Comparison of ENCODE assay signal across 24 cellular contexts in the genomic region with DNA sequence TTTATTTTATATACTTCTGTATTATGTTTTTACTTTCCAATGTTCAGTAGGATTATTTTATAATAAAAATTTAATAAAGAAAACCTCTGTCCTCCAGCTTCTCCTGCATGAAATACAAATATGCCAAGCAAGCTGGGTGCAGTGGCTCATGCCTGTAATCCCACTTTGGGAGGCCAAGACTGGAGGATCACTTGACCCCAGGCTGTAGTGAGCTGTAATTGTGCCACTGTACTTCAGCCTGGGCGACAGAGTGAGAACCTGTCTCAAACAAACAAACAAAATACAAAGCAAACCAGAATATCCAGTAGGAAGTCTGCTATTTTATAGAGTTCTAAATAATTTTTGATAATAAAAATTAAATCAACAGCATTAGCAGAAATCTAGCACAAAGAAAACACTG.
"Had no signal": no experiment of that assay in that cellular context is flagged by ENCODE, and none has a peak within 500 bp of the region (broad histone marks: within the 10 kb centered on the region; RNA-seq: fewer than 3 reads in every experiment).

No MANE protein-coding gene starts in this region.

- ATAC-seq: activated CD4-positive, CD25-positive, alpha-beta regulatory T cell treated with anti-CD3 and anti-CD28 coated beads, Interleukin-2, amount 50 U/mL, for 24 hours; activated CD8-positive, alpha-beta T cell treated with anti-CD3 and anti-CD28 coated beads, Interleukin-2, amount 10 ng/mL, durations not matched to agents 7 days and 5 days had no signal

- H3K27ac ChIP-seq: adrenal gland, breast epithelium, colonic mucosa, KMS-11, Peyer's patch, RWPE1, SJSA1 had no signal

- DNase-seq: activated CD4-positive, alpha-beta T cell treated with anti-CD3 and anti-CD28 coated beads for 48 hours; activated CD4-positive, alpha-beta T cell treated with anti-CD3 and anti-CD28 coated beads, Interleukin-2, amount 50 U/mL, for 4 hours; activated CD8-positive, alpha-beta memory T cell treated with anti-CD3 and anti-CD28 coated beads, Interleukin-2, amount 50 U/mL, for 48 hours; activated CD8-positive, alpha-beta T cell treated with anti-CD3 and anti-CD28 coated beads, Interleukin-2, amount 10 ng/mL, durations not matched to agents 7 days and 5 days; activated naive CD4-positive, alpha-beta T cell treated with anti-CD3 and anti-CD28 coated beads, Interleukin-2, amount 50 U/mL, for 16 hours; activated naive CD8-positive, alpha-beta T cell treated with anti-CD3 and anti-CD28 coated beads, Interleukin-2, amount 10 ng/mL, durations not matched to agents 7 days and 5 days; activated T-cell treated with anti-CD3 and anti-CD28 coated beads, Interleukin-2, amount 50 U/mL, for 1 hour; adrenal gland; anterior cingulate cortex; caudate nucleus; colonic mucosa; NCI-H1092; NCI-H1436; NCI-H1694 treated with DMSO at 0.1 percent for 48 hours; NCI-H2081 treated with DMSO at 0.1 percent for 48 hours; NCI-H2171 treated with DMSO at 0.1 percent for 48 hours; NCI-H446 treated with DMSO at 0.1 percent for 48 hours; NCI-H526 treated with DMSO at 0.1 percent for 48 hours; Peyer's patch had no signal

- H3K9me3 ChIP-seq: adrenal gland, breast epithelium, colonic mucosa, Peyer's patch, SJSA1 had no signal

- H3K4me3 ChIP-seq: adrenal gland, breast epithelium, colonic mucosa, Peyer's patch, SJSA1 had no signal

- H3K4me1 ChIP-seq: breast epithelium, colonic mucosa, Peyer's patch, SJSA1 had no signal

- H3K36me3 ChIP-seq: adrenal gland, breast epithelium, colonic mucosa, Peyer's patch, SJSA1 had no signal

- H3K27me3 ChIP-seq: adrenal gland, breast epithelium, colonic mucosa, Peyer's patch, SJSA1 had no signal
